27 cellular contexts compared by ENCODE assay signal in genomic region chr9:133876836-133877235, GRCh38.
DNase-seq lines count a peak whose midpoint lies in the region; ATAC-seq and TF ChIP-seq lines count a peak whose summit lies in the region.
"Had no signal": no experiment of that assay in that cellular context is flagged by ENCODE, and none has a peak within 500 bp of the region (broad histone marks: within the 10 kb centered on the region; RNA-seq: fewer than 3 reads in every experiment).

No MANE protein-coding gene starts in this region.

- H3K4me1 ChIP-seq in mesenchymal stem cell (ENCODE audit: control insufficient read depth, insufficient read depth, low read depth, low read length) (peaks cover 77% of the 10 kb centered on the region), GM23338 (ENCODE audit: insufficient read depth) (no peaks in the 10 kb centered on the region)

- H3K4me3 Mint-ChIP-seq in GM23338 = no peak overlapping the region
- no peak overlapping the region for H3K4me3 Mint-ChIP-seq in activated CD8-positive, alpha-beta T cell treated with anti-CD3 and anti-CD28 coated beads for 36 hours
- H3K4me3 Mint-ChIP-seq: activated CD8-positive, alpha-beta memory T cell treated with anti-CD3 and anti-CD28 coated beads, Interleukin-2, amount 10 ng/mL, durations not matched to agents 7 days and 5 days; activated T-helper 1 cell treated with anti-CD3 and anti-CD28 coated beads, Interleukin-12 subunit alpha, Interleukin-12 subunit beta, Interleukin-2, Interleukin-4 antibody, amounts not matched to agents 30 ng/mL and 10 ng/mL and 1 ng/mL, durations not matched to agents 14 hours and 24 hours and 36 hours; immature natural killer cell; nephron; T-helper 1 cell treated with Interleukin-12 subunit alpha and Interleukin-12 subunit beta and Interleukin-4 antibody, amounts not matched to agents 30 μg/mL and 1 μg/mL, for 36 hours had no signal

- no peak overlapping the region for H3K14ac ChIP-seq in mesenchymal stem cell (ENCODE audit: low read length in 2 of 2)

- H2BK12ac ChIP-seq in mesenchymal stem cell (ENCODE audit: low read length in 2 of 2) = no peak overlapping the region

- H3K18ac ChIP-seq in mesenchymal stem cell (ENCODE audit: low read depth in 1 of 2, low read length in 2 of 2) = no peak overlapping the region

- WGBS in mesenchymal stem cell = 96% methylated on average over 13 of the region's 13 CpGs

- H3K4me1 Mint-ChIP-seq in GM23338 = peaks cover 34% of the 10 kb centered on the region
- no peaks in the 10 kb centered on the region for H3K4me1 Mint-ChIP-seq in activated CD8-positive, alpha-beta T cell treated with anti-CD3 and anti-CD28 coated beads for 36 hours (ENCODE audit: low read depth)
- H3K4me1 Mint-ChIP-seq: activated CD8-positive, alpha-beta memory T cell treated with anti-CD3 and anti-CD28 coated beads, Interleukin-2, amount 10 ng/mL, durations not matched to agents 7 days and 5 days; immature natural killer cell had no signal

- no peak for ATAC-seq in GM21360 (IDR thresholded peaks at IDR 0.05; ENCODE audit: unreplicated experiment)
- no peak for ATAC-seq in GM23338
- ATAC-seq in activated CD8-positive, alpha-beta T cell treated with anti-CD3 and anti-CD28 coated beads for 36 hours = no peak
- ATAC-seq: activated CD8-positive, alpha-beta memory T cell treated with anti-CD3 and anti-CD28 coated beads, Interleukin-2, amount 10 ng/mL, durations not matched to agents 7 days and 5 days; left lung; PC-3; sciatic nerve had no signal

- no peak overlapping the region for H3K23ac ChIP-seq in mesenchymal stem cell (ENCODE audit: low read length in 2 of 2)

- H3K9me2 ChIP-seq in GM23338 (ENCODE audit: insufficient read depth) = no peaks in the 10 kb centered on the region

- CTCF ChIA-PET in activated CD8-positive, alpha-beta T cell treated with anti-CD3 and anti-CD28 coated beads for 36 hours (lab: Charles Lee) = no interaction called here

- H3K9ac ChIP-seq in mesenchymal stem cell (ENCODE audit: low read length) = no peak overlapping the region

- peaks cover 7% of the 10 kb centered on the region for H3K27me3 Mint-ChIP-seq in GM23338 (ENCODE audit: insufficient read depth, low read depth, poor library complexity)
- no peaks in the 10 kb centered on the region for H3K27me3 Mint-ChIP-seq in activated CD8-positive, alpha-beta T cell treated with anti-CD3 and anti-CD28 coated beads for 36 hours
- H3K27me3 Mint-ChIP-seq: activated CD8-positive, alpha-beta memory T cell treated with anti-CD3 and anti-CD28 coated beads, Interleukin-2, amount 10 ng/mL, durations not matched to agents 7 days and 5 days had no signal

- H2BK15ac ChIP-seq in mesenchymal stem cell (ENCODE audit: low read depth, poor library complexity, severe bottlenecking) = no peak overlapping the region

- intact Hi-C loops in activated CD8-positive, alpha-beta T cell treated with anti-CD3 and anti-CD28 coated beads for 36 hours (cut with micrococcal nuclease) = no loop called here

- H2AFZ ChIP-seq in mesenchymal stem cell (ENCODE audit: low read depth, low read length) = no peak overlapping the region
- H2AFZ ChIP-seq in GM23338 = no peak overlapping the region
- H2AFZ ChIP-seq: hepatocyte had no signal

- H3K4me3 ChIP-seq in mesenchymal stem cell (ENCODE audit: insufficient read depth in 1 of 2, low read depth in 1 of 2, low read length in 2 of 2) (no peak overlapping the region), GM23338 (no peak overlapping the region)
- H3K4me3 ChIP-seq: hepatocyte, left lung had no signal

- no peak overlapping the region for H2BK5ac ChIP-seq in mesenchymal stem cell (ENCODE audit: low read depth, low read length, poor library complexity, severe bottlenecking)

- no peak overlapping the region for H2BK120ac ChIP-seq in mesenchymal stem cell (ENCODE audit: low read depth, low read length)

- TF ChIP-seq CTCF in GM23338 (conservative IDR thresholded peaks at IDR 0.05; ENCODE audit: low read depth in 2 of 2) = no peak
- no peak for TF ChIP-seq CTCF in activated CD8-positive, alpha-beta T cell treated with anti-CD3 and anti-CD28 coated beads for 36 hours (IDR thresholded peaks at IDR 0.05)

- peak overlapping the region in 1 of 2 experiments; percentile 4 for H3K4ac ChIP-seq in mesenchymal stem cell (ENCODE audit: low read depth in 1 of 2, low read length in 2 of 2)

- H3K4me2 ChIP-seq in mesenchymal stem cell (ENCODE audit: low read length, poor library complexity, severe bottlenecking) = no peak overlapping the region
- H3K4me2 ChIP-seq in GM23338 = no peak overlapping the region
- H3K4me2 ChIP-seq: hepatocyte had no signal

- no peaks in the 10 kb centered on the region for H4K20me1 ChIP-seq in GM23338 (replicated peaks; ENCODE audit: insufficient read depth)

- no peak overlapping the region for H3K27ac ChIP-seq in mesenchymal stem cell (ENCODE audit: low read length, poor library complexity, severe bottlenecking)
- no peak overlapping the region for H3K27ac ChIP-seq in GM23338 (ENCODE audit: low read depth)
- H3K27ac ChIP-seq: hepatocyte, left lung had no signal

- peaks cover 42% of the 10 kb centered on the region for H3K79me2 ChIP-seq in GM23338 (replicated peaks; ENCODE audit: insufficient read depth)

- H3K36me3 ChIP-seq in mesenchymal stem cell (ENCODE audit: control insufficient read depth in 1 of 2, insufficient read depth in 2 of 2, low read depth in 1 of 2, low read length in 2 of 2) = peaks cover 0 to 59% of the 10 kb centered on the region in 2 experiments
- no peaks in the 10 kb centered on the region for H3K36me3 ChIP-seq in GM23338 (ENCODE audit: insufficient read depth)
- H3K36me3 ChIP-seq: left lung had no signal

- H3K79me1 ChIP-seq in mesenchymal stem cell (replicated peaks; ENCODE audit: low read length, poor library complexity, severe bottlenecking) = peaks cover 34% of the 10 kb centered on the region

- POLR2A ChIA-PET in activated CD8-positive, alpha-beta T cell treated with anti-CD3 and anti-CD28 coated beads for 36 hours (lab: Charles Lee) = no interaction called here

- no peak overlapping the region for H3K27ac Mint-ChIP-seq in GM23338
- H3K27ac Mint-ChIP-seq in activated CD8-positive, alpha-beta T cell treated with anti-CD3 and anti-CD28 coated beads for 36 hours = no peak overlapping the region
- H3K27ac Mint-ChIP-seq: activated CD8-positive, alpha-beta memory T cell treated with anti-CD3 and anti-CD28 coated beads, Interleukin-2, amount 10 ng/mL, durations not matched to agents 7 days and 5 days; activated T-helper 1 cell treated with anti-CD3 and anti-CD28 coated beads, Interleukin-12 subunit alpha, Interleukin-12 subunit beta, Interleukin-2, Interleukin-4 antibody, amounts not matched to agents 30 ng/mL and 10 ng/mL and 1 ng/mL, durations not matched to agents 14 hours and 24 hours and 36 hours; immature natural killer cell; T-helper 1 cell treated with Interleukin-12 subunit alpha and Interleukin-12 subunit beta and Interleukin-4 antibody, amounts not matched to agents 30 μg/mL and 1 μg/mL, for 36 hours had no signal

- H3K9me3 ChIP-seq in mesenchymal stem cell (ENCODE audit: control insufficient read depth, low read length) = no peaks in the 10 kb centered on the region
- H3K9me3 ChIP-seq: left lung had no signal

- H3F3A ChIP-seq in GM23338 (replicated peaks; ENCODE audit: low read depth) = no peaks in the 10 kb centered on the region

- no peaks in the 10 kb centered on the region; the same call in 2 of the 3 replicates for H3K36me3 Mint-ChIP-seq in GM23338 (ENCODE audit: low read depth)
- no peaks in the 10 kb centered on the region for H3K36me3 Mint-ChIP-seq in activated CD8-positive, alpha-beta T cell treated with anti-CD3 and anti-CD28 coated beads for 36 hours (ENCODE audit: low read depth)
- H3K36me3 Mint-ChIP-seq: activated CD8-positive, alpha-beta memory T cell treated with anti-CD3 and anti-CD28 coated beads, Interleukin-2, amount 10 ng/mL, durations not matched to agents 7 days and 5 days; immature natural killer cell had no signal

- DNase-seq in NCI-H2107 treated with DMSO at 0.1 percent for 48 hours (lab: John Stamatoyannopoulos, UW; ENCODE audit: unreplicated experiment) = peak; percentile 63
- no peak for DNase-seq in NCI-H2107 (lab: John Stamatoyannopoulos, UW)
- DNase-seq in DMS114 treated with DMSO at 0.1 percent for 48 hours (lab: John Stamatoyannopoulos, UW; ENCODE audit: unreplicated experiment) = peak; percentile 6
- DNase-seq in SKM-1 (lab: John Stamatoyannopoulos, UW; ENCODE audit: unreplicated experiment) = peak; percentile 72
- DNase-seq in mesenchymal stem cell = no peak
- no peak for DNase-seq in GM23338 (ENCODE audit: low spot score)
- DNase-seq in activated CD8-positive, alpha-beta T cell treated with anti-CD3 and anti-CD28 coated beads for 36 hours = no peak
- DNase-seq: activated CD8-positive, alpha-beta memory T cell treated with anti-CD3 and anti-CD28 coated beads, Interleukin-2, amount 10 ng/mL, durations not matched to agents 7 days and 5 days; activated naive CD4-positive, alpha-beta T cell treated with anti-CD3 and anti-CD28 coated beads, Interleukin-2, amount 50 U/mL, for 16 hours; C1 segment of cervical spinal cord; central memory CD4-positive, alpha-beta T cell; GF-D8; immature natural killer cell; KBM-7; left lung; MV-4-11; NCI-H1930; PC-3; SHP77 treated with DMSO at 0.1 percent for 48 hours; stimulated activated CD4-positive, alpha-beta T cell treated with anti-CD3 and anti-CD28 coated beads, Interleukin-15, amount 100 ng/mL, for 24 hours; stimulated activated CD8-positive, alpha-beta memory T cell treated with anti-CD3 and anti-CD28 coated beads, Interleukin-4, amount 100 ng/mL, for 48 hours had no signal

- no peak overlapping the region for H2AK5ac ChIP-seq in mesenchymal stem cell (ENCODE audit: low read length, severe bottlenecking)

- peak overlapping the region; percentile 23 for H4K91ac ChIP-seq in mesenchymal stem cell (ENCODE audit: low read length)

- H4K8ac ChIP-seq in mesenchymal stem cell (ENCODE audit: low read length) = no peak overlapping the region

- H3K27me3 ChIP-seq in mesenchymal stem cell (ENCODE audit: control insufficient read depth in 1 of 2, insufficient read depth in 1 of 2, low read length in 2 of 2) (no peaks in the 10 kb centered on the region), GM23338 (ENCODE audit: insufficient read depth) (no peaks in the 10 kb centered on the region)
- H3K27me3 ChIP-seq: hepatocyte, left lung had no signal

- H3K9me3 Mint-ChIP-seq in GM23338 = no peaks in the 10 kb centered on the region; the same call in 2 of the 3 replicates
- no peaks in the 10 kb centered on the region for H3K9me3 Mint-ChIP-seq in activated CD8-positive, alpha-beta T cell treated with anti-CD3 and anti-CD28 coated beads for 36 hours
- H3K9me3 Mint-ChIP-seq: activated T-helper 1 cell treated with anti-CD3 and anti-CD28 coated beads, Interleukin-12 subunit alpha, Interleukin-12 subunit beta, Interleukin-2, Interleukin-4 antibody, amounts not matched to agents 30 ng/mL and 10 ng/mL and 1 ng/mL, durations not matched to agents 14 hours and 24 hours and 36 hours; immature natural killer cell; nephron; T-helper 1 cell treated with Interleukin-12 subunit alpha and Interleukin-12 subunit beta and Interleukin-4 antibody, amounts not matched to agents 30 μg/mL and 1 μg/mL, for 36 hours had no signal

TF ChIP-seq in GM23338, 12 proteins besides CTCF, POLR2A, EP300 and RAD21 (continues in another document):
- no peak for TF ChIP-seq ZNF114 (CRISPR knock-in tag; IDR thresholded peaks at IDR 0.05)
- TF ChIP-seq POLR2AphosphoS5 (IDR thresholded peaks at IDR 0.05; ENCODE audit: low read depth) = no peak

Comparison
In these comparisons a context has a peak if more than half of its experiments do, and no peak if none do; other contexts are left out.
1. DNase-seq: peak in NCI-H2107 treated with DMSO at 0.1 percent for 48 hours (single experiment), DMS114 treated with DMSO at 0.1 percent for 48 hours (single experiment) and SKM-1 (single experiment); none in NCI-H2107 (single experiment), mesenchymal stem cell (single experiment), GM23338 (single experiment) and activated CD8-positive, alpha-beta T cell treated with anti-CD3 and anti-CD28 coated beads for 36 hours (single experiment).